In genomic region chr2:112726487-112727190, GRCh38 we compare ENCODE assay signal across 8 cellular contexts. TPM values are rescaled to one million over a fixed set of nuclear protein-coding genes. Genes with fewer than 3 reads are reported as not detected.
DNase-seq lines count a peak whose midpoint lies in the region; ATAC-seq and TF ChIP-seq lines count a peak whose summit lies in the region.

No MANE protein-coding gene starts in this region.

- H3K9me3 ChIP-seq in CD8-positive, alpha-beta memory T cell (ENCODE audit: low read length): no peaks in the 10 kb centered on the region
- no peaks in the 10 kb centered on the region for H3K9me3 ChIP-seq in lower lobe of right lung

- no peak overlapping the region for H3K4me3 Mint-ChIP-seq in CD8-positive, alpha-beta memory T cell

- TF ChIP-seq CTCF in lower lobe of right lung (IDR thresholded peaks at IDR 0.05): peak; percentile 96

- H3K27ac Mint-ChIP-seq in CD8-positive, alpha-beta memory T cell: peak overlapping the region in 1 of 8 donors; percentile 19

- DNase-seq in CD8-positive, alpha-beta memory T cell: peak; percentile 76 to 90 (median 81)
- DNase-seq in NCI-H748 (lab: John Stamatoyannopoulos, UW; ENCODE audit: unreplicated experiment): peak; percentile 79
- peak; percentile 83 for DNase-seq in activated CD4-positive, alpha-beta T cell treated with anti-CD3 and anti-CD28 coated beads, Interleukin-2, amount 50 U/mL, for 1 hour
- DNase-seq in dermis blood vessel endothelial cell: peak; percentile 95
- peak; percentile 95 for DNase-seq in lower lobe of right lung
- peak; percentile 79 for DNase-seq in stimulated activated CD8-positive, alpha-beta memory T cell treated with anti-CD3 and anti-CD28 coated beads, Interleukin-12 subunit alpha, Interleukin-12 subunit beta, amount 100 ng/mL, for 1 hour (ENCODE audit: low read depth)

- H3K4me1 Mint-ChIP-seq in CD8-positive, alpha-beta memory T cell: peaks cover 4 to 5% (median 5%) of the 10 kb centered on the region in 3 donors

- peaks cover 0 to 9% of the 10 kb centered on the region in 2 donors for H3K27me3 Mint-ChIP-seq in CD8-positive, alpha-beta memory T cell

- CTCF ChIA-PET in CD8-positive, alpha-beta memory T cell (lab: Charles Lee): interaction anchor here (0.6 to 8.7 kb wide), 25 partner anchors 11 to 246 kb away, joined by 3 to 92 read pairs (median 4); partner anchors contain the start of gene CHCHD5

- ATAC-seq in GM19463 (IDR thresholded peaks at IDR 0.05; ENCODE audit: unreplicated experiment): peak; percentile 81
- ATAC-seq in HG03565 (IDR thresholded peaks at IDR 0.05; ENCODE audit: unreplicated experiment): peak; percentile 69
- peak; percentile 94 to 95 for ATAC-seq in lower lobe of right lung

- H3K9me3 Mint-ChIP-seq in CD8-positive, alpha-beta memory T cell: no peaks in the 10 kb centered on the region

- POLR2A ChIA-PET in CD8-positive, alpha-beta memory T cell (lab: Charles Lee): no interaction called here

- peaks cover 5% of the 10 kb centered on the region for H3K4me1 ChIP-seq in CD8-positive, alpha-beta memory T cell (ENCODE audit: insufficient read depth, low read length)
- peaks cover 6% of the 10 kb centered on the region for H3K4me1 ChIP-seq in lower lobe of right lung

- H3K36me3 ChIP-seq in CD8-positive, alpha-beta memory T cell (ENCODE audit: insufficient read depth, low read length): no peaks in the 10 kb centered on the region
- no peaks in the 10 kb centered on the region for H3K36me3 ChIP-seq in lower lobe of right lung

- no peaks in the 10 kb centered on the region for H3K36me3 Mint-ChIP-seq in CD8-positive, alpha-beta memory T cell

- H3K27me3 ChIP-seq in CD8-positive, alpha-beta memory T cell (ENCODE audit: insufficient read depth, low read length, poor library complexity, severe bottlenecking): no peaks in the 10 kb centered on the region
- H3K27me3 ChIP-seq in lower lobe of right lung (ENCODE audit: low read depth): no peaks in the 10 kb centered on the region

- intact Hi-C loops in lower lobe of right lung (cut with DNase I): no loop called here

- no peak overlapping the region for H3K4me3 ChIP-seq in CD8-positive, alpha-beta memory T cell (ENCODE audit: low read length)
- H3K4me3 ChIP-seq in lower lobe of right lung: no peak overlapping the region

- H3K27ac ChIP-seq in CD8-positive, alpha-beta memory T cell (ENCODE audit: low read depth, low read length): no peak overlapping the region
- no peak overlapping the region for H3K27ac ChIP-seq in lower lobe of right lung

RNA-seq across cellular contexts. Expression of gene NT5DC4, which starts 5.8 kb away (rescaled TPM):
- total RNA-seq in CD8-positive, alpha-beta memory T cell: not detected
- polyA plus RNA-seq in CD8-positive, alpha-beta memory T cell: not detected
- not detected in 2 replicates for total RNA-seq in dermis blood vessel endothelial cell
- total RNA-seq in lower lobe of right lung: 0.53 TPM

RNA-seq across cellular contexts. Expression of gene CKAP2L, which starts 37.8 kb away (rescaled TPM):
- total RNA-seq in CD8-positive, alpha-beta memory T cell: 10 to 100 TPM; 19.1 to 19.6 TPM
- polyA plus RNA-seq in CD8-positive, alpha-beta memory T cell: not detected
- total RNA-seq in dermis blood vessel endothelial cell (2.4 and 12.8 TPM in 2 replicates), lower lobe of right lung (1.3 TPM)

RNA-seq across cellular contexts. Expression of gene IL1A, which starts 57.7 kb away (rescaled TPM):
- 1 to 10 TPM; 2.2 to 3.1 TPM for total RNA-seq in CD8-positive, alpha-beta memory T cell
- polyA plus RNA-seq in CD8-positive, alpha-beta memory T cell: not detected
- total RNA-seq in dermis blood vessel endothelial cell (under 0.01 and 0.19 TPM in 2 replicates), lower lobe of right lung (2.1 TPM)
